Comparison of ENCODE assay signal across 26 cellular contexts in the genomic region with DNA sequence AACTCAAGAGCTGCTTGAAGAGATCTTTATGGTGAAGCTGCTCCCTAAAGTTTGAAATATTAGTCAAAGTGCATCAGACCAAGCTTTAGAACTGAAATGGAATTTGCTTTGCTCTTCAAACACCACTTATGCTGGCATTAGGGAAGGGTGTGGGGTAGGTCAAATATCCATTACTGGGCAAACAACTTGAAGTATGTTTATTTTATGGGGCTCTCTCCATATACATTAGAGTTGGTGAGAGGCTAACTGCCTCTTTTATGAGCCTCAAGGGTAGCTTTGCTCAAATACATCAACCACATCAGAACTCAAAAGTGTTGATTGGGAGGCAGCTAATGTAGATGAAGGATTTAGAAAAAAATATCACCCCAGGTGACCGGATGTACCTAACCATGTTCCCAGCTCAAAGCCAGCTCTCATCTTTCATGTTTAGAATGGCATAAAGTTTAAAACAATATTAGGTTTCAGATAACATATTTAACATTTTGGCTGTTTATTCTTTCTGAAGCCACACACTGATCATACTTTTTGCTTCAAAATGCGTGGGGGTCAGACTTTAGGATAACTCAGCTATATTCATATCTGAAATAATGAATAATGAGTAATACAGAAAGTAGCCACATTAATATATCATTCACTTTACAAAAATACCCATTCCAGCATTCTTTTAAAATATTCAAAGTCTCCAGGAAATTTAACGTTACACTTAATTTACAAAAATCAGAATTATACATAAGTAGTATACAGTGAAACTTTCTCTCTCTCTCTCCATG.
DNase-seq lines count a peak whose midpoint lies in the region; ATAC-seq lines count a peak whose summit lies in the region.
"Had no signal": no experiment of that assay in that cellular context is flagged by ENCODE, and none has a peak within 500 bp of the region (broad histone marks: within the 10 kb centered on the region; RNA-seq: fewer than 3 reads in every experiment).

No MANE protein-coding gene starts in this region.

- ATAC-seq in stimulated activated effector memory CD8-positive, alpha-beta T cell treated with anti-CD3 and anti-CD28 coated beads, Interleukin-12 subunit alpha, Interleukin-12 subunit beta, amount 100 ng/mL, for 72 hours, result peak; percentile 46
- ATAC-seq: esophagus mucosa, HCT116, sciatic nerve had no signal

- peak; percentile 39 for DNase-seq in NCI-H2196 (lab: John Stamatoyannopoulos, UW; ENCODE audit: unreplicated experiment)
- DNase-seq in NCI-H2196 treated with DMSO at 0.1 percent for 48 hours (lab: John Stamatoyannopoulos, UW; ENCODE audit: unreplicated experiment), result no peak
- peak; percentile 8 to 12 for DNase-seq in NCI-H1930 (lab: John Stamatoyannopoulos, UW)
- peak; percentile 76 for DNase-seq in NCI-H748 (lab: John Stamatoyannopoulos, UW; ENCODE audit: unreplicated experiment)
- no peak for DNase-seq in stimulated activated effector memory CD8-positive, alpha-beta T cell treated with anti-CD3 and anti-CD28 coated beads, Interleukin-12 subunit alpha, Interleukin-12 subunit beta, amount 100 ng/mL, for 72 hours (ENCODE audit: low spot score in 2 of 2)
- DNase-seq in NOMO-1 treated with DMSO at 0.1 percent for 48 hours (lab: John Stamatoyannopoulos, UW; ENCODE audit: unreplicated experiment), result no peak
- no peak for DNase-seq in cortex of kidney (lab: John Stamatoyannopoulos, UW)
- DNase-seq in GM19238 (ENCODE audit: insufficient read length, low spot score), result no peak
- DNase-seq: 8988T; activated B cell treated with CpG ODN at 0.5 μM for 24 hours; activated CD4-positive, alpha-beta memory T cell treated with anti-CD3 and anti-CD28 coated beads for 36 hours; activated effector memory CD4-positive, alpha-beta T cell treated with anti-CD3 and anti-CD28 coated beads, Interleukin-2, amount 50 U/mL, for 16 hours; brain microvascular endothelial cell; effector CD8-positive, alpha-beta T cell; hypothalamus; Karpas-422; NCI-H524 treated with DMSO at 0.1 percent for 48 hours; OCI-M1; stimulated activated CD4-positive, alpha-beta T cell treated with anti-CD3 and anti-CD28 coated beads, Interleukin-15, amount 100 ng/mL, for 24 hours; stimulated activated CD8-positive, alpha-beta memory T cell treated with anti-CD3 and anti-CD28 coated beads, Interleukin-4, amount 100 ng/mL, for 48 hours; T1000; upper lobe of left lung had no signal

- H3K36me3 Mint-ChIP-seq in stimulated activated effector memory CD8-positive, alpha-beta T cell treated with anti-CD3 and anti-CD28 coated beads, Interleukin-12 subunit alpha, Interleukin-12 subunit beta, amount 100 ng/mL, for 72 hours, result no peaks in the 10 kb centered on the region
- H3K36me3 Mint-ChIP-seq: activated CD4-positive, alpha-beta memory T cell treated with anti-CD3 and anti-CD28 coated beads for 36 hours had no signal

- H3K27ac Mint-ChIP-seq in stimulated activated effector memory CD8-positive, alpha-beta T cell treated with anti-CD3 and anti-CD28 coated beads, Interleukin-12 subunit alpha, Interleukin-12 subunit beta, amount 100 ng/mL, for 72 hours, result no peak overlapping the region
- H3K27ac Mint-ChIP-seq: activated B cell treated with CpG ODN at 0.5 μM for 24 hours; activated CD4-positive, alpha-beta memory T cell treated with anti-CD3 and anti-CD28 coated beads for 36 hours; nephron had no signal

- H3K9me3 Mint-ChIP-seq in stimulated activated effector memory CD8-positive, alpha-beta T cell treated with anti-CD3 and anti-CD28 coated beads, Interleukin-12 subunit alpha, Interleukin-12 subunit beta, amount 100 ng/mL, for 72 hours, result peaks cover 6% of the 10 kb centered on the region

- H3K4me1 Mint-ChIP-seq in stimulated activated effector memory CD8-positive, alpha-beta T cell treated with anti-CD3 and anti-CD28 coated beads, Interleukin-12 subunit alpha, Interleukin-12 subunit beta, amount 100 ng/mL, for 72 hours, result peaks cover 6% of the 10 kb centered on the region
- H3K4me1 Mint-ChIP-seq: activated B cell treated with CpG ODN at 0.5 μM for 24 hours had no signal

- H3K4me3 Mint-ChIP-seq in stimulated activated effector memory CD8-positive, alpha-beta T cell treated with anti-CD3 and anti-CD28 coated beads, Interleukin-12 subunit alpha, Interleukin-12 subunit beta, amount 100 ng/mL, for 72 hours, result no peak overlapping the region
- H3K4me3 Mint-ChIP-seq: activated B cell treated with CpG ODN at 0.5 μM for 24 hours; activated CD4-positive, alpha-beta memory T cell treated with anti-CD3 and anti-CD28 coated beads for 36 hours; nephron had no signal

Comparison
In these comparisons a context has a peak if more than half of its experiments do, and no peak if none do; other contexts are left out.
1. DNase-seq: peak in NCI-H2196 (single experiment), NCI-H1930 (2 of 2) and NCI-H748 (single experiment); none in NCI-H2196 treated with DMSO at 0.1 percent for 48 hours (single experiment), stimulated activated effector memory CD8-positive, alpha-beta T cell treated with anti-CD3 and anti-CD28 coated beads, Interleukin-12 subunit alpha, Interleukin-12 subunit beta, amount 100 ng/mL, for 72 hours (0 of 2), NOMO-1 treated with DMSO at 0.1 percent for 48 hours (single experiment), cortex of kidney (single experiment) and GM19238 (single experiment).